14 cellular contexts compared by ENCODE assay signal in genomic region chr3:179949869-179950268, GRCh38.
DNase-seq lines count a peak whose midpoint lies in the region; ATAC-seq lines count a peak whose summit lies in the region.
"Had no signal": no experiment of that assay in that cellular context is flagged by ENCODE, and none has a peak within 500 bp of the region (broad histone marks: within the 10 kb centered on the region; RNA-seq: fewer than 3 reads in every experiment).

No MANE protein-coding gene starts in this region.

- H3K9me3 ChIP-seq in MG63: no peaks in the 10 kb centered on the region
- H3K9me3 ChIP-seq in aorta (ENCODE audit: control insufficient read depth, low read length): peaks cover 1% of the 10 kb centered on the region
- H3K9me3 ChIP-seq: neutrophil, transverse colon had no signal

- whole genome bisulfite sequencing in aorta, 2 donors: 83 to 86% methylated on average over 2 of the region's 2 CpGs

- no peak overlapping the region for H3K27ac Mint-ChIP-seq in activated naive CD4-positive, alpha-beta T cell treated with anti-CD3 and anti-CD28 coated beads, Interleukin-2, amount 50 U/mL, for 72 hours
- H3K27ac Mint-ChIP-seq: CD4-positive, alpha-beta T cell had no signal

- no peaks in the 10 kb centered on the region for H3K4me1 ChIP-seq in aorta (ENCODE audit: control insufficient read depth in 1 of 2, insufficient read depth in 2 of 2, low read length in 2 of 2)
- H3K4me1 ChIP-seq: transverse colon had no signal

- intact Hi-C loops in aorta (cut with DNase I): no loop called here

- ATAC-seq in GM19395 (IDR thresholded peaks at IDR 0.05; ENCODE audit: unreplicated experiment) (peak; percentile 26), HG02571 (IDR thresholded peaks at IDR 0.05; ENCODE audit: unreplicated experiment) (peak; percentile 7), HG03342 (IDR thresholded peaks at IDR 0.05; ENCODE audit: unreplicated experiment) (peak; percentile 6), aorta (ENCODE audit: low FRiP score) (no peak)
- ATAC-seq in activated naive CD4-positive, alpha-beta T cell treated with anti-CD3 and anti-CD28 coated beads, Interleukin-2, amount 50 U/mL, for 72 hours: no peak
- ATAC-seq: esophagus mucosa had no signal

- H3K4me3 ChIP-seq in MG63 (no peak overlapping the region), aorta (ENCODE audit: low read length in 2 of 2) (no peak overlapping the region)
- H3K4me3 ChIP-seq: transverse colon had no signal

- H3K36me3 ChIP-seq in MG63 (no peaks in the 10 kb centered on the region), aorta (ENCODE audit: control insufficient read depth in 1 of 2, insufficient read depth in 2 of 2, low read length in 1 of 2) (no peaks in the 10 kb centered on the region)
- H3K36me3 ChIP-seq: neutrophil, transverse colon had no signal

- DNase-seq in MG63: no peak
- no peak for DNase-seq in activated naive CD4-positive, alpha-beta T cell treated with anti-CD3 and anti-CD28 coated beads, Interleukin-2, amount 50 U/mL, for 72 hours (ENCODE audit: low spot score in 2 of 2)
- no peak for DNase-seq in NOMO-1 treated with dmso at 0.1 percent for 144 hours (lab: John Stamatoyannopoulos, UW; ENCODE audit: unreplicated experiment)
- no peak for DNase-seq in aorta
- DNase-seq: activated CD8-positive, alpha-beta memory T cell treated with anti-CD3 and anti-CD28 coated beads for 24 hours; CD4-positive, alpha-beta T cell; Kasumi-1; transverse colon had no signal

- no peaks in the 10 kb centered on the region for H3K36me3 Mint-ChIP-seq in activated naive CD4-positive, alpha-beta T cell treated with anti-CD3 and anti-CD28 coated beads, Interleukin-2, amount 50 U/mL, for 72 hours

- peaks cover 0 to 3% of the 10 kb centered on the region in 2 donors for H3K9me3 Mint-ChIP-seq in activated naive CD4-positive, alpha-beta T cell treated with anti-CD3 and anti-CD28 coated beads, Interleukin-2, amount 50 U/mL, for 72 hours
- H3K9me3 Mint-ChIP-seq: CD4-positive, alpha-beta T cell had no signal

- peak overlapping the region; percentile 16 for H3K27ac ChIP-seq in cingulate gyrus (ENCODE audit: low read depth, low read length)
- H3K27ac ChIP-seq in aorta (ENCODE audit: low read depth in 1 of 2, low read length in 2 of 2): no peak overlapping the region
- H3K27ac ChIP-seq: neutrophil, transverse colon had no signal

- peaks cover 2% of the 10 kb centered on the region; the same call in 1 of the 2 replicates for H3K27me3 ChIP-seq in MG63
- no peaks in the 10 kb centered on the region for H3K27me3 ChIP-seq in aorta (ENCODE audit: control insufficient read depth in 1 of 2, insufficient read depth in 2 of 2, low read length in 1 of 2)
- H3K27me3 ChIP-seq: transverse colon had no signal

Comparison
In these comparisons a context has a peak if more than half of its experiments do, and no peak if none do; other contexts are left out.
1. ATAC-seq: peak in GM19395 (single experiment), HG02571 (single experiment) and HG03342 (single experiment); none in activated naive CD4-positive, alpha-beta T cell treated with anti-CD3 and anti-CD28 coated beads, Interleukin-2, amount 50 U/mL, for 72 hours (0 of 2) and aorta (single experiment).